ENCODE assay signal across 1 cellular context in the genomic region with DNA sequence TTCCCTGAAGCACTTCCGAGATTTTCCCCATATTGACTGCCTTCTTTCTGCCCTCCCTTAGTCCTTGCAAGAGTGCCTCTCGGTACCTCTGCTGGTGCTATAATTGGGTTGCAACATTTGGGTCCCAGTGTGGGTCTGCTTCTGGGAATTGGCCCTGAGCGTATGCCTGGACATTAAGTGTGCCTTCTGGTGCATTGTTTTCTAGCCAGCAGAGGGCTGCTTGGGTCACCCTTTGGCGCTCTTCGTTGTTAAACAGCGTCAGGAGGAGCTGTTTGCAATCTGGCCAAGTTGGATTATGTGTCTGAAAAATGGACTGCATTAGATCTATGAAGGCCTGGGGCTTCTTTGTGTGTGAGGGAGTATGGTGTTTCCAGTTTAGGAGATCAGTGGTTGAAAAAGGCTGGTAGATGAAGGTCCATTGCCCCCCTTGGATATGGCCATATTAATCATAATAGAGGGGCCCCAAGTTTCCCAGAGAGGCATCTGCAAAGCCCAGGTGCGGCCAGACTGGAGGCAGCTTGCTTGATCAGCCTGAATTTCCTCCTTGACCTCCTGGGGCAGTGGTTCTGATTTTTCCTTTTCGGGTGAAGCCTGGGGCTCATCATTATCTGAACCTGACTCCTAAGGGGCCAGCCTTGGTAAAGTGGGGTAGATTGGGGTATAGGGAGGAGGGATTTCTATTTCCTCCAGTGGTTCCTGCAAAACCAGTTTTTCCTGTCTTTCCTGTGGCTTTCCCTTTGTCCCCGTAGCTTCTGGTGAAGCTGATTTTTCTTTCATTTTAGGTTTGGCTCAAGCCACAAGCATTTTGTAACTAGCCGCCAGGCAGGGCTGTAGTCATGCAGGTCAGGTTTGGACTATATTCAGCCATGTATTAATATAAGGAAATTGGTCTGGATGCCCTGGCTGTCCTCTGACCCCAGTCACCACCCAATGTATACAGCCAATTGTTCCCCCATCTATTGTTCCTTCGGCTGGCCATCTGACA.
TF ChIP-seq lines count a peak whose summit lies in the region.

No MANE protein-coding gene starts in this region.

TF ChIP-seq in SK-N-SH, 30 proteins besides CTCF, POLR2A, EP300 and RAD21 (continued from another document):
- TF ChIP-seq, protein P1, sequence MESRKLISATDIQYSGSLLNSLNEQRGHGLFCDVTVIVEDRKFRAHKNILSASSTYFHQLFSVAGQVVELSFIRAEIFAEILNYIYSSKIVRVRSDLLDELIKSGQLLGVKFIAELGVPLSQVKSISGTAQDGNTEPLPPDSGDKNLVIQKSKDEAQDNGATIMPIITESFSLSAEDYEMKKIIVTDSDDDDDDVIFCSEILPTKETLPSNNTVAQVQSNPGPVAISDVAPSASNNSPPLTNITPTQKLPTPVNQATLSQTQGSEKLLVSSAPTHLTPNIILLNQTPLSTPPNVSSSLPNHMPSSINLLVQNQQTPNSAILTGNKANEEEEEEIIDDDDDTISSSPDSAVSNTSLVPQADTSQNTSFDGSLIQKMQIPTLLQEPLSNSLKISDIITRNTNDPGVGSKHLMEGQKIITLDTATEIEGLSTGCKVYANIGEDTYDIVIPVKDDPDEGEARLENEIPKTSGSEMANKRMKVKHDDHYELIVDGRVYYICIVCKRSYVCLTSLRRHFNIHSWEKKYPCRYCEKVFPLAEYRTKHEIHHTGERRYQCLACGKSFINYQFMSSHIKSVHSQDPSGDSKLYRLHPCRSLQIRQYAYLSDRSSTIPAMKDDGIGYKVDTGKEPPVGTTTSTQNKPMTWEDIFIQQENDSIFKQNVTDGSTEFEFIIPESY (IDR thresholded peaks at IDR 0.05; ENCODE audit: borderline replicate concordance, low read depth), result no peak
